ENCODE assay signal across 10 cellular contexts in genomic region chr7:131501930-131502685, GRCh38. TPM values are rescaled to one million over a fixed set of nuclear protein-coding genes. Genes with fewer than 3 reads are reported as not detected.
DNase-seq lines count a peak whose midpoint lies in the region; ATAC-seq and TF ChIP-seq lines count a peak whose summit lies in the region.
"Had no signal": no experiment of that assay in that cellular context is flagged by ENCODE, and none has a peak within 500 bp of the region (broad histone marks: within the 10 kb centered on the region; RNA-seq: fewer than 3 reads in every experiment).

No MANE protein-coding gene starts in this region.

- H3K27me3 ChIP-seq in esophagus muscularis mucosa (no peaks in the 10 kb centered on the region), neutrophil (no peaks in the 10 kb centered on the region)
- H3K27me3 ChIP-seq: body of pancreas, ovary had no signal

- TF ChIP-seq EP300 in esophagus muscularis mucosa (IDR thresholded peaks at IDR 0.05): no peak

- TF ChIP-seq CTCF in esophagus muscularis mucosa (IDR thresholded peaks at IDR 0.05) (no peak), neutrophil (IDR thresholded peaks at IDR 0.05) (no peak)

- no peak for TF ChIP-seq POLR2A in esophagus muscularis mucosa (IDR thresholded peaks at IDR 0.05; ENCODE audit: low read depth)

- no peak for ATAC-seq in GM21528 (IDR thresholded peaks at IDR 0.05; ENCODE audit: low FRiP score, unreplicated experiment)
- ATAC-seq: body of pancreas had no signal

- H3K9me3 ChIP-seq in esophagus muscularis mucosa (no peaks in the 10 kb centered on the region), neutrophil (no peaks in the 10 kb centered on the region)
- H3K9me3 ChIP-seq: body of pancreas, ovary had no signal

- peaks cover 26 to 33% (median 30%) of the 10 kb centered on the region in 4 donors for H3K4me1 ChIP-seq in esophagus muscularis mucosa
- H3K4me1 ChIP-seq in neutrophil (ENCODE audit: control insufficient read depth in 1 of 2, insufficient read depth in 1 of 2, low read depth in 1 of 2, low read length in 1 of 2): no peaks in the 10 kb centered on the region

- H3K27ac ChIP-seq in esophagus muscularis mucosa (replicated peaks in 1 of 4) (peak overlapping the region; percentile 8 to 61 (median 56)), neutrophil (peak overlapping the region; percentile 20)
- H3K27ac ChIP-seq: body of pancreas had no signal

- H3K4me3 ChIP-seq in esophagus muscularis mucosa (no peak overlapping the region), neutrophil (ENCODE audit: low read depth in 1 of 2, low read length in 1 of 2) (no peak overlapping the region)
- H3K4me3 ChIP-seq: body of pancreas, ovary had no signal

- WGBS in esophagus muscularis mucosa: 80% methylated on average over 14 of the region's 14 CpGs

- H3K36me3 ChIP-seq in esophagus muscularis mucosa (peaks cover 0 to 89% (median 23%) of the 10 kb centered on the region in 4 donors), neutrophil (peaks cover 25% of the 10 kb centered on the region)
- H3K36me3 ChIP-seq: ovary had no signal

- DNase-seq in DMS 273 treated with DMSO at 0.1 percent for 48 hours (lab: John Stamatoyannopoulos, UW) (peak; percentile 45), NCI-H2171 (lab: John Stamatoyannopoulos, UW) (peak; percentile 16), esophagus muscularis mucosa (ENCODE audit: extremely low spot score) (no peak), germinal center (ENCODE audit: low spot score) (no peak), SK-N-DZ (ENCODE audit: low spot score) (no peak), NCI-H774 (lab: John Stamatoyannopoulos, UW) (no peak)

- intact Hi-C loops in esophagus muscularis mucosa (cut with DNase I): no loop called here

RNA-seq across cellular contexts. Expression of gene PODXL, which starts 54.3 kb away (rescaled TPM):
- total RNA-seq in esophagus muscularis mucosa: 10 to 100 TPM; 24.5 to 40.3 (median 31.3) TPM
- polyA plus RNA-seq in SK-N-DZ (2014; cell fraction: cytosol; rRNA removed): 7.7 and 9.2 TPM in 2 replicates
- 9.1 and 12.6 TPM in 2 replicates for polyA plus RNA-seq in SK-N-DZ (2014; cell fraction: nucleus; rRNA removed)

Comparison
In these comparisons a context has a peak if more than half of its experiments do, and no peak if none do; other contexts are left out.
1. DNase-seq: peak in DMS 273 treated with DMSO at 0.1 percent for 48 hours (single experiment) and NCI-H2171 (single experiment); none in esophagus muscularis mucosa (single experiment), germinal center (single experiment), SK-N-DZ (single experiment) and NCI-H774 (single experiment).